19 cellular contexts compared by ENCODE assay signal in the genomic region with DNA sequence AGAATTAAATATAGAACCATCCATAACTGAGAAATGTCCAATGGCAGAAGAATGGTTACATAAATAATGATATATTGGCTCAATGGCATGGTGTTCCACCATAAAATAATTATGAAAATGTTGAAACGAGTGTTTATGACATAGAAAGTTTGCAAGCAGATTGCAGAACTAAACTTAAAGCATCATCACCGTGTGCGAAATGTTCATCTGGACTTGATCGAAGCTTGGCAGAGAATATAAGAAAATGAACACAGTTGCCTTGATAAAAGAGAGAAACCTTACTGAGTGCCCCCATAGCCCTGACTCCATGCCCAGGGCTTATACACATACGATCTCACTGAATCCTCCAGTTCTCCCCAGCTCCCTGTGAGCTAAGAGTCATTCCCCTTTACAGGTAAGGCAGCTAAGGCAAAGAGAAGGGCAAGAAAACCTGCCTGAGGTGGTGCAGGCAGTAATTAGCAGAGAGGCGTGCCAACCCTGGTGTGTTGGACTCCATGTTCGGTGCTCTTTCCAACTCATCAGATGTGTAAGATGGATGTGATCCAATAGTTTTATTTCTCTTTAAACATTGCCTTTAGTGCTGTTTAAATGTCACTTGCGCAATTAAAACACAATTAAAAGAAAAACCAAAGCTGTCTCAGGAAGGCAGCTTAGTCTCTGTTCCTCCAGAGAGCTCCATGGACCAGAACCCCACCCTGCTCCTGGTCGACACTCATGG.
"Had no signal": no experiment of that assay in that cellular context is flagged by ENCODE, and none has a peak within 500 bp of the region (broad histone marks: within the 10 kb centered on the region; RNA-seq: fewer than 3 reads in every experiment).

No MANE protein-coding gene starts in this region.

- H3K9me3 Mint-ChIP-seq: activated naive CD4-positive, alpha-beta T cell treated with anti-CD3 and anti-CD28 coated beads for 36 hours; activated naive CD8-positive, alpha-beta T cell treated with anti-CD3 and anti-CD28 coated beads, Interleukin-2, amount 10 ng/mL, durations not matched to agents 7 days and 5 days; natural killer cell; stimulated activated naive CD8-positive, alpha-beta T cell treated with anti-CD3 and anti-CD28 coated beads, Interleukin-15, Interleukin-2, amounts not matched to agents 100 ng/mL and 50 ng/mL, for 24 hours; T-helper 2 cell treated with Interferon-gamma antibody and Interleukin-4, amounts not matched to agents 5 μg/mL and 100 μg/mL, for 36 hours had no signal

- H3K27ac ChIP-seq: coronary artery, esophagus squamous epithelium, left lung, psoas muscle, right atrium auricular region, tibial artery had no signal

- H3K36me3 ChIP-seq: esophagus squamous epithelium, left lung, right atrium auricular region, tibial artery had no signal

- H3K4me3 ChIP-seq: coronary artery, esophagus squamous epithelium, left lung, lung, psoas muscle, right atrium auricular region, tibial artery had no signal

- H3K9me3 ChIP-seq: esophagus squamous epithelium, left lung, psoas muscle, right atrium auricular region, tibial artery had no signal

- ATAC-seq: left lung, natural killer cell, psoas muscle had no signal

- H3K27me3 ChIP-seq: esophagus squamous epithelium, left lung, right atrium auricular region had no signal

- H3K27me3 Mint-ChIP-seq: activated naive CD8-positive, alpha-beta T cell treated with anti-CD3 and anti-CD28 coated beads, Interleukin-2, amount 10 ng/mL, durations not matched to agents 7 days and 5 days; stimulated activated naive CD8-positive, alpha-beta T cell treated with anti-CD3 and anti-CD28 coated beads, Interleukin-15, Interleukin-2, amounts not matched to agents 100 ng/mL and 50 ng/mL, for 24 hours had no signal

- DNase-seq: activated CD4-positive, alpha-beta T cell treated with anti-CD3 and anti-CD28 coated beads, Interleukin-2, amount 50 U/mL, for 4 hours; activated CD8-positive, alpha-beta memory T cell treated with anti-CD3 and anti-CD28 coated beads for 24 hours; activated effector memory CD4-positive, alpha-beta T cell treated with Interleukin-2 at 50 U/mL for 16 hours; activated naive CD4-positive, alpha-beta T cell treated with anti-CD3 and anti-CD28 coated beads for 36 hours; activated naive CD8-positive, alpha-beta T cell treated with anti-CD3 and anti-CD28 coated beads, Interleukin-2, amount 10 ng/mL, durations not matched to agents 7 days and 5 days; activated T-cell treated with anti-CD3 and anti-CD28 coated beads, Interleukin-2, amount 50 U/mL, for 48 hours; amniotic stem cell; esophagus squamous epithelium; kidney; left lung; natural killer cell; psoas muscle; stimulated activated CD4-positive, alpha-beta T cell treated with anti-CD3 and anti-CD28 coated beads, Interleukin-4, amount 100 ng/mL, for 24 hours; tibial artery had no signal

- H3K4me1 ChIP-seq: left lung, psoas muscle, right atrium auricular region, tibial artery had no signal

- H3K36me3 Mint-ChIP-seq: natural killer cell had no signal

- H3K27ac Mint-ChIP-seq: activated naive CD4-positive, alpha-beta T cell treated with anti-CD3 and anti-CD28 coated beads for 36 hours; activated naive CD8-positive, alpha-beta T cell treated with anti-CD3 and anti-CD28 coated beads, Interleukin-2, amount 10 ng/mL, durations not matched to agents 7 days and 5 days; natural killer cell; stimulated activated naive CD8-positive, alpha-beta T cell treated with anti-CD3 and anti-CD28 coated beads, Interleukin-15, Interleukin-2, amounts not matched to agents 100 ng/mL and 50 ng/mL, for 24 hours; T-helper 2 cell treated with Interferon-gamma antibody and Interleukin-4, amounts not matched to agents 5 μg/mL and 100 μg/mL, for 36 hours had no signal

- H3K4me3 Mint-ChIP-seq: activated naive CD4-positive, alpha-beta T cell treated with anti-CD3 and anti-CD28 coated beads for 36 hours; natural killer cell; stimulated activated naive CD8-positive, alpha-beta T cell treated with anti-CD3 and anti-CD28 coated beads, Interleukin-15, Interleukin-2, amounts not matched to agents 100 ng/mL and 50 ng/mL, for 24 hours had no signal
